Comparison of ENCODE assay signal across 21 cellular contexts in genomic region chr7:44695756-44696155, GRCh38. TPM values are rescaled to one million over a fixed set of nuclear protein-coding genes. Genes with fewer than 3 reads are reported as not detected.
DNase-seq lines count a peak whose midpoint lies in the region; ATAC-seq and TF ChIP-seq lines count a peak whose summit lies in the region.
"Had no signal": no experiment of that assay in that cellular context is flagged by ENCODE, and none has a peak within 500 bp of the region (broad histone marks: within the 10 kb centered on the region; RNA-seq: fewer than 3 reads in every experiment).

No MANE protein-coding gene starts in this region.

- H3F3A ChIP-seq in GM23338 (replicated peaks; ENCODE audit: low read depth): no peaks in the 10 kb centered on the region

- DNase-seq in CD4-positive, alpha-beta T cell: no peak
- DNase-seq in Panc1 (ENCODE audit: low read depth, low spot score): no peak
- DNase-seq in lower lobe of right lung: peak; percentile 2
- no peak for DNase-seq in stimulated activated effector memory CD8-positive, alpha-beta T cell treated with anti-CD3 and anti-CD28 coated beads, Interleukin-12 subunit alpha, Interleukin-12 subunit beta, amount 100 ng/mL, for 72 hours (ENCODE audit: low spot score in 2 of 2)
- no peak for DNase-seq in nephron progenitor cell
- no peak for DNase-seq in cortex of kidney (lab: John Stamatoyannopoulos, UW)
- DNase-seq in GM23338 (ENCODE audit: low spot score): no peak
- DNase-seq: BE2C, DMS 273 treated with DMSO at 0.1 percent for 48 hours, DND-41, Karpas-422, MV-4-11, NCI-H1105 treated with DMSO at 0.1 percent for 48 hours, NCI-H2029 treated with DMSO at 0.1 percent for 48 hours, NCI-H226, NCI-H510A treated with DMSO at 0.1 percent for 48 hours, NCI-H748 treated with DMSO at 0.1 percent for 48 hours, SIG-M5, SK-N-SH had no signal

- H3K27ac ChIP-seq in CD4-positive, alpha-beta T cell (ENCODE audit: low read depth, low read length): no peak overlapping the region
- H3K27ac ChIP-seq in Panc1 (ENCODE audit: low read length): no peak overlapping the region
- H3K27ac ChIP-seq in lower lobe of right lung: no peak overlapping the region
- no peak overlapping the region for H3K27ac ChIP-seq in GM23338 (ENCODE audit: low read depth)
- H3K27ac ChIP-seq: A549 had no signal

- no peak overlapping the region for H3K4me3 Mint-ChIP-seq in CD4-positive, alpha-beta T cell
- no peak overlapping the region for H3K4me3 Mint-ChIP-seq in stimulated activated effector memory CD8-positive, alpha-beta T cell treated with anti-CD3 and anti-CD28 coated beads, Interleukin-12 subunit alpha, Interleukin-12 subunit beta, amount 100 ng/mL, for 72 hours
- H3K4me3 Mint-ChIP-seq in nephron progenitor cell (no peak overlapping the region), GM23338 (no peak overlapping the region)

- no peaks in the 10 kb centered on the region for H4K20me1 ChIP-seq in GM23338 (replicated peaks; ENCODE audit: insufficient read depth)

- no peak for ATAC-seq in CD4-positive, alpha-beta T cell (ENCODE audit: poor library complexity)
- ATAC-seq in Panc1: peak; percentile 15; the same call in 1 of the 2 replicates
- no peak for ATAC-seq in lower lobe of right lung
- no peak for ATAC-seq in stimulated activated effector memory CD8-positive, alpha-beta T cell treated with anti-CD3 and anti-CD28 coated beads, Interleukin-12 subunit alpha, Interleukin-12 subunit beta, amount 100 ng/mL, for 72 hours
- ATAC-seq in GM23338: no peak
- ATAC-seq: A549, GM12878 had no signal

- no peak overlapping the region for H3K4me2 ChIP-seq in GM23338
- H3K4me2 ChIP-seq: A549, SK-N-SH had no signal

- H2AFZ ChIP-seq in GM23338: no peak overlapping the region

- no TSS peak for BruUV-seq in Panc1 (replicated peaks; lab: Mats Ljungman, UMichigan)

- H3K9me3 Mint-ChIP-seq in CD4-positive, alpha-beta T cell: no peaks in the 10 kb centered on the region
- H3K9me3 Mint-ChIP-seq in stimulated activated effector memory CD8-positive, alpha-beta T cell treated with anti-CD3 and anti-CD28 coated beads, Interleukin-12 subunit alpha, Interleukin-12 subunit beta, amount 100 ng/mL, for 72 hours: no peaks in the 10 kb centered on the region
- H3K9me3 Mint-ChIP-seq in nephron progenitor cell: peaks cover 8% of the 10 kb centered on the region
- no peaks in the 10 kb centered on the region for H3K9me3 Mint-ChIP-seq in GM23338

- H3K4me3 ChIP-seq in Panc1 (ENCODE audit: low read depth in 2 of 2, low read length in 2 of 2) (no peak overlapping the region), lower lobe of right lung (no peak overlapping the region), GM23338 (no peak overlapping the region)
- H3K4me3 ChIP-seq: A549, GM12878 had no signal

- peak overlapping the region; percentile 30 for H3K27ac Mint-ChIP-seq in CD4-positive, alpha-beta T cell
- peak overlapping the region; percentile 50 for H3K27ac Mint-ChIP-seq in stimulated activated effector memory CD8-positive, alpha-beta T cell treated with anti-CD3 and anti-CD28 coated beads, Interleukin-12 subunit alpha, Interleukin-12 subunit beta, amount 100 ng/mL, for 72 hours
- H3K27ac Mint-ChIP-seq in nephron progenitor cell: no peak overlapping the region
- no peak overlapping the region for H3K27ac Mint-ChIP-seq in GM23338

- H3K27me3 Mint-ChIP-seq in CD4-positive, alpha-beta T cell: no peaks in the 10 kb centered on the region
- H3K27me3 Mint-ChIP-seq in nephron progenitor cell (ENCODE audit: low read depth, poor library complexity) (no peaks in the 10 kb centered on the region), GM23338 (ENCODE audit: insufficient read depth, low read depth, poor library complexity) (peaks cover 13% of the 10 kb centered on the region)

- intact Hi-C loops in CD4-positive, alpha-beta T cell (cut with DNase I, micrococcal nuclease): no loop called here
- intact Hi-C loops in Panc1 (cut with micrococcal nuclease; ENCODE audit: unreplicated experiment): no loop called here
- intact Hi-C loops in lower lobe of right lung (cut with DNase I): no loop called here

- H3K9me3 ChIP-seq in CD4-positive, alpha-beta T cell (ENCODE audit: control insufficient read depth, low read length): no peaks in the 10 kb centered on the region
- H3K9me3 ChIP-seq in Panc1 (ENCODE audit: control insufficient read depth, insufficient read depth, low read depth, low read length) (no peaks in the 10 kb centered on the region), lower lobe of right lung (no peaks in the 10 kb centered on the region)
- H3K9me3 ChIP-seq: A549, BE2C, SK-N-SH had no signal

- no peaks in the 10 kb centered on the region for H3K4me1 Mint-ChIP-seq in CD4-positive, alpha-beta T cell (ENCODE audit: low read depth)
- no peaks in the 10 kb centered on the region for H3K4me1 Mint-ChIP-seq in stimulated activated effector memory CD8-positive, alpha-beta T cell treated with anti-CD3 and anti-CD28 coated beads, Interleukin-12 subunit alpha, Interleukin-12 subunit beta, amount 100 ng/mL, for 72 hours
- H3K4me1 Mint-ChIP-seq in nephron progenitor cell (peaks cover 5% of the 10 kb centered on the region), GM23338 (no peaks in the 10 kb centered on the region)

- H3K4me1 ChIP-seq in Panc1 (ENCODE audit: control insufficient read depth, insufficient read depth, low read length) (no peaks in the 10 kb centered on the region), lower lobe of right lung (no peaks in the 10 kb centered on the region), GM23338 (ENCODE audit: insufficient read depth) (no peaks in the 10 kb centered on the region)
- H3K4me1 ChIP-seq: A549, BE2C had no signal

- in situ Hi-C loops in Panc1 (cut with HindIII; ENCODE audit: low pct_unique_long_range_greater_than_20kb, low sequenced_read_pairs): no loop called here

- peaks cover 80% of the 10 kb centered on the region for H3K36me3 Mint-ChIP-seq in CD4-positive, alpha-beta T cell (ENCODE audit: low read depth)
- peaks cover 98% of the 10 kb centered on the region for H3K36me3 Mint-ChIP-seq in stimulated activated effector memory CD8-positive, alpha-beta T cell treated with anti-CD3 and anti-CD28 coated beads, Interleukin-12 subunit alpha, Interleukin-12 subunit beta, amount 100 ng/mL, for 72 hours
- H3K36me3 Mint-ChIP-seq in nephron progenitor cell (ENCODE audit: low read depth): peaks cover 77% of the 10 kb centered on the region
- peaks cover 64% of the 10 kb centered on the region for H3K36me3 Mint-ChIP-seq in GM23338 (ENCODE audit: low read depth)

- CTCF ChIA-PET in CD4-positive, alpha-beta T cell (lab: Charles Lee): no interaction called here
- CTCF ChIA-PET in Panc1 (lab: Charles Lee): no interaction called here

- POLR2A ChIA-PET in CD4-positive, alpha-beta T cell (lab: Charles Lee): interaction anchor here (0.6 to 1.2 kb wide), 2 partner anchors 21 to 151 kb away, joined by 3 to 4 read pairs; no protein-coding TSS in a partner anchor
- POLR2A ChIA-PET in Panc1 (lab: Charles Lee): interaction anchor here (0.6 kb wide), 1 partner anchor 14 kb away, joined by 3 read pairs; no protein-coding TSS in a partner anchor

- H3K79me2 ChIP-seq in GM23338 (replicated peaks; ENCODE audit: insufficient read depth): no peaks in the 10 kb centered on the region

- no peaks in the 10 kb centered on the region for H3K27me3 ChIP-seq in CD4-positive, alpha-beta T cell (ENCODE audit: control insufficient read depth, insufficient read depth, low read length)
- H3K27me3 ChIP-seq in Panc1 (ENCODE audit: control insufficient read depth, insufficient read depth, low read length) (no peaks in the 10 kb centered on the region), lower lobe of right lung (ENCODE audit: low read depth) (no peaks in the 10 kb centered on the region), GM23338 (ENCODE audit: insufficient read depth) (no peaks in the 10 kb centered on the region)
- H3K27me3 ChIP-seq: BE2C had no signal

- peaks cover 3% of the 10 kb centered on the region; the same call in 1 of the 2 replicates for H3K36me3 ChIP-seq in Panc1 (ENCODE audit: control insufficient read depth, insufficient read depth, low read length)
- peaks cover 93% of the 10 kb centered on the region for H3K36me3 ChIP-seq in lower lobe of right lung
- peaks cover 7% of the 10 kb centered on the region; the same call in 1 of the 2 replicates for H3K36me3 ChIP-seq in GM23338 (ENCODE audit: insufficient read depth)

- H3K9me2 ChIP-seq in GM23338 (ENCODE audit: insufficient read depth): no peaks in the 10 kb centered on the region
- H3K9me2 ChIP-seq: SK-N-SH had no signal

- TF ChIP-seq CTCF in CD4-positive, alpha-beta T cell (IDR thresholded peaks at IDR 0.05): no peak
- no peak for TF ChIP-seq CTCF in Panc1 (IDR thresholded peaks at IDR 0.05)
- TF ChIP-seq CTCF in lower lobe of right lung (IDR thresholded peaks at IDR 0.05): no peak
- TF ChIP-seq CTCF in nephron progenitor cell (IDR thresholded peaks at IDR 0.05): no peak
- no peak for TF ChIP-seq CTCF in GM23338 (conservative IDR thresholded peaks at IDR 0.05; ENCODE audit: low read depth in 2 of 2)

TF ChIP-seq in GM23338, 12 proteins besides CTCF, POLR2A, EP300 and RAD21 (continues in another document):
- TF ChIP-seq CREB1 (CRISPR knock-in tag; IDR thresholded peaks at IDR 0.05; ENCODE audit: low read depth) (no peak), EZH2 (IDR thresholded peaks at IDR 0.05; ENCODE audit: low read depth, unreplicated experiment) (no peak)

RNA-seq across cellular contexts. Expression of gene ZMIZ2, which starts 52.9 kb away (rescaled TPM):
- 10 to 100 TPM; 81.5 to 82.0 TPM for total RNA-seq in CD4-positive, alpha-beta T cell
- 137 TPM for total RNA-seq in Panc1 (2021; ENCODE audit: unreplicated experiment)
- 108 TPM for polyA plus RNA-seq in Panc1 (2012; ENCODE audit: insufficient read length)
- 97.9 TPM for total RNA-seq in lower lobe of right lung
- total RNA-seq in GM23338 (2014; rRNA removed; shearing (Covaris generic)): 30.4 and 46.1 TPM in 2 replicates
- 15.2 and 15.5 TPM in 2 replicates for polyA plus RNA-seq in GM23338 (2016; fragmentation: Nextera tagmentation; extraction: Ambion mirVana)

Comparison
In these comparisons a context has a peak if more than half of its experiments do, and no peak if none do; other contexts are left out.
1. H3K27ac Mint-ChIP-seq: peak in CD4-positive, alpha-beta T cell (single experiment) and stimulated activated effector memory CD8-positive, alpha-beta T cell treated with anti-CD3 and anti-CD28 coated beads, Interleukin-12 subunit alpha, Interleukin-12 subunit beta, amount 100 ng/mL, for 72 hours (single experiment); none in nephron progenitor cell (single experiment) and GM23338 (single experiment).